Comparison of ENCODE assay signal across 10 cellular contexts in genomic region chrX:118536204-118536603, GRCh38. TPM values are rescaled to one million over a fixed set of nuclear protein-coding genes. Genes with fewer than 3 reads are reported as not detected.
A peak's percentile ranks its signal among the peaks of the same experiment; 100 is the strongest.
DNase-seq lines count a peak whose midpoint lies in the region; ATAC-seq and FAIRE-seq lines count a peak whose summit lies in the region.
"Had no signal": no experiment of that assay in that cellular context is flagged by ENCODE, and none has a peak within 500 bp of the region (broad histone marks: within the 10 kb centered on the region; RNA-seq: fewer than 3 reads in every experiment).

No MANE protein-coding gene starts in this region.

- no peak for FAIRE-seq in HTR-8/SVneo (lab: Jason Lieb, UNC)
- FAIRE-seq: urothelium cell line had no signal

- peak overlapping the region; percentile 57 for H3K27ac ChIP-seq in BLaER1

- H3K9me3 Mint-ChIP-seq in activated naive CD8-positive, alpha-beta T cell treated with anti-CD3 and anti-CD28 coated beads for 36 hours, result peaks cover 4% of the 10 kb centered on the region

- H3K4me2 ChIP-seq in BLaER1, result peak overlapping the region; percentile 73

- H3K4me3 Mint-ChIP-seq in activated naive CD8-positive, alpha-beta T cell treated with anti-CD3 and anti-CD28 coated beads for 36 hours, result peak overlapping the region; percentile 56

- peaks cover 57% of the 10 kb centered on the region for H3K4me1 ChIP-seq in BLaER1

- peaks cover 15% of the 10 kb centered on the region for H3K36me3 Mint-ChIP-seq in activated naive CD8-positive, alpha-beta T cell treated with anti-CD3 and anti-CD28 coated beads for 36 hours

- ATAC-seq in GM19328 (IDR thresholded peaks at IDR 0.05; ENCODE audit: unreplicated experiment) (peak; percentile 52), HG03095 (IDR thresholded peaks at IDR 0.05; ENCODE audit: unreplicated experiment) (peak; percentile 62)

- no peak overlapping the region; the same call in 1 of the 2 replicates for H3K9ac ChIP-seq in BLaER1

- peaks cover 56% of the 10 kb centered on the region for H3K4me1 Mint-ChIP-seq in activated naive CD8-positive, alpha-beta T cell treated with anti-CD3 and anti-CD28 coated beads for 36 hours

- DNase-seq in activated naive CD8-positive, alpha-beta T cell treated with anti-CD3 and anti-CD28 coated beads for 36 hours, result no peak
- DNase-seq in DMS114 treated with DMSO at 0.1 percent for 48 hours (lab: John Stamatoyannopoulos, UW; ENCODE audit: unreplicated experiment), result no peak
- no peak for DNase-seq in hypothalamus (lab: John Stamatoyannopoulos, UW)
- DNase-seq in HTR-8/SVneo (ENCODE audit: insufficient read length, low spot score), result no peak
- no peak for DNase-seq in SKM-1 (lab: John Stamatoyannopoulos, UW; ENCODE audit: unreplicated experiment)
- DNase-seq: retina had no signal

- peak overlapping the region; percentile 93 for H3K27ac Mint-ChIP-seq in activated naive CD8-positive, alpha-beta T cell treated with anti-CD3 and anti-CD28 coated beads for 36 hours

- no peaks in the 10 kb centered on the region for H3K9me3 ChIP-seq in BLaER1

- peak overlapping the region; percentile 33; the same call in 1 of the 2 replicates for H3K4me3 ChIP-seq in BLaER1

- H3K27me3 ChIP-seq in BLaER1, result no peaks in the 10 kb centered on the region

- no peaks in the 10 kb centered on the region for H3K36me3 ChIP-seq in BLaER1

- H3K27me3 Mint-ChIP-seq in activated naive CD8-positive, alpha-beta T cell treated with anti-CD3 and anti-CD28 coated beads for 36 hours, result no peaks in the 10 kb centered on the region

- H4K20me1 ChIP-seq in BLaER1, result no peaks in the 10 kb centered on the region

RNA-seq across cellular contexts. Expression of gene DOCK11, which starts 40.6 kb away (rescaled TPM):
- total RNA-seq in activated naive CD8-positive, alpha-beta T cell treated with anti-CD3 and anti-CD28 coated beads for 36 hours, result 10 to 100 TPM; 44.7 to 47.3 TPM
